Comparison of ENCODE assay signal across 10 cellular contexts in genomic region chr9:89495824-89496555, GRCh38. TPM values are rescaled to one million over a fixed set of nuclear protein-coding genes. Genes with fewer than 3 reads are reported as not detected.
DNase-seq lines count a peak whose midpoint lies in the region; ATAC-seq lines count a peak whose summit lies in the region.
"Had no signal": no experiment of that assay in that cellular context is flagged by ENCODE, and none has a peak within 500 bp of the region (broad histone marks: within the 10 kb centered on the region; RNA-seq: fewer than 3 reads in every experiment).

No MANE protein-coding gene starts in this region.

- DNase-seq in activated naive CD4-positive, alpha-beta T cell treated with anti-CD3 and anti-CD28 coated beads for 36 hours: no peak
- DNase-seq in activated naive CD4-positive, alpha-beta T cell (lab: John Stamatoyannopoulos, UW): no peak
- no peak for DNase-seq in activated CD4-positive, alpha-beta memory T cell treated with anti-CD3 and anti-CD28 coated beads, Interleukin-2, amount 10 ng/mL, durations not matched to agents 7 days and 5 days
- DNase-seq in memory B cell (ENCODE audit: low spot score in 2 of 2): no peak
- no peak for DNase-seq in AML-193 (lab: John Stamatoyannopoulos, UW)
- no peak for DNase-seq in CD1c-positive myeloid dendritic cell (ENCODE audit: extremely low spot score)
- DNase-seq: effector CD8-positive, alpha-beta T cell had no signal

- WGBS in thymus: 80% methylated on average over 12 of the region's 12 CpGs

- intact Hi-C loops in activated naive CD4-positive, alpha-beta T cell treated with anti-CD3 and anti-CD28 coated beads for 36 hours (cut with micrococcal nuclease): loop anchor here (1.0 to 10.0 kb wide), 4 partner anchors 40 to 181 kb away; partner anchors contain the start of genes CKS2 and SECISBP2

- peak overlapping the region; percentile 93 for H3K27ac Mint-ChIP-seq in activated naive CD4-positive, alpha-beta T cell treated with anti-CD3 and anti-CD28 coated beads for 36 hours
- peak overlapping the region; percentile 96 for H3K27ac Mint-ChIP-seq in activated CD4-positive, alpha-beta memory T cell treated with anti-CD3 and anti-CD28 coated beads, Interleukin-2, amount 10 ng/mL, durations not matched to agents 7 days and 5 days
- H3K27ac Mint-ChIP-seq in memory B cell: peak overlapping the region; percentile 85

- no peak for ATAC-seq in memory B cell (ENCODE audit: low read depth)
- ATAC-seq in HG03442 (IDR thresholded peaks at IDR 0.05; ENCODE audit: unreplicated experiment): no peak

- H3K4me1 ChIP-seq in thymus (ENCODE audit: control insufficient read depth, insufficient read depth, low read length): peaks cover 45% of the 10 kb centered on the region

- H3K27ac ChIP-seq in thymus (ENCODE audit: low read depth): peak overlapping the region; percentile 56

- peak overlapping the region; percentile 88 for H3K4me3 ChIP-seq in thymus (ENCODE audit: low read length)
- H3K4me3 ChIP-seq: lung had no signal

- CTCF ChIA-PET in activated naive CD4-positive, alpha-beta T cell treated with anti-CD3 and anti-CD28 coated beads for 36 hours (lab: Charles Lee): interaction anchor here (1.0 to 1.4 kb wide), 6 partner anchors 24 to 66 kb away, joined by 3 to 8 read pairs (median 4); no protein-coding TSS in a partner anchor
- CTCF ChIA-PET in activated CD4-positive, alpha-beta memory T cell treated with anti-CD3 and anti-CD28 coated beads, Interleukin-2, amount 10 ng/mL, durations not matched to agents 7 days and 5 days (lab: Charles Lee): interaction anchor here (1.2 to 3.0 kb wide), 3 partner anchors 40 to 66 kb away, joined by 3 to 30 read pairs (median 3); no protein-coding TSS in a partner anchor

- H3K36me3 Mint-ChIP-seq in activated naive CD4-positive, alpha-beta T cell treated with anti-CD3 and anti-CD28 coated beads for 36 hours (ENCODE audit: low read depth): peaks cover 14% of the 10 kb centered on the region
- H3K36me3 Mint-ChIP-seq in activated CD4-positive, alpha-beta memory T cell treated with anti-CD3 and anti-CD28 coated beads, Interleukin-2, amount 10 ng/mL, durations not matched to agents 7 days and 5 days (ENCODE audit: low read depth): peaks cover 55% of the 10 kb centered on the region
- H3K36me3 Mint-ChIP-seq in memory B cell: peaks cover 9% of the 10 kb centered on the region

- POLR2A ChIA-PET in activated CD4-positive, alpha-beta memory T cell treated with anti-CD3 and anti-CD28 coated beads, Interleukin-2, amount 10 ng/mL, durations not matched to agents 7 days and 5 days (lab: Charles Lee): interaction anchor here (1.0 to 3.0 kb wide), 17 partner anchors 10 to 176 kb away, joined by 3 to 23 read pairs (median 4); no protein-coding TSS in a partner anchor

- H3K27me3 ChIP-seq in thymus (ENCODE audit: control insufficient read depth, insufficient read depth): no peaks in the 10 kb centered on the region

- H3K4me3 Mint-ChIP-seq in activated naive CD4-positive, alpha-beta T cell treated with anti-CD3 and anti-CD28 coated beads for 36 hours: peak overlapping the region; percentile 89
- peak overlapping the region; percentile 95 for H3K4me3 Mint-ChIP-seq in activated CD4-positive, alpha-beta memory T cell treated with anti-CD3 and anti-CD28 coated beads, Interleukin-2, amount 10 ng/mL, durations not matched to agents 7 days and 5 days
- H3K4me3 Mint-ChIP-seq in memory B cell: peak overlapping the region; percentile 92

- no peaks in the 10 kb centered on the region for H3K27me3 Mint-ChIP-seq in activated naive CD4-positive, alpha-beta T cell treated with anti-CD3 and anti-CD28 coated beads for 36 hours (ENCODE audit: low read depth)
- H3K27me3 Mint-ChIP-seq in activated CD4-positive, alpha-beta memory T cell treated with anti-CD3 and anti-CD28 coated beads, Interleukin-2, amount 10 ng/mL, durations not matched to agents 7 days and 5 days: no peaks in the 10 kb centered on the region
- H3K27me3 Mint-ChIP-seq in memory B cell: no peaks in the 10 kb centered on the region

- no peaks in the 10 kb centered on the region for H3K36me3 ChIP-seq in thymus (ENCODE audit: control insufficient read depth, insufficient read depth)

- peaks cover 73% of the 10 kb centered on the region for H3K4me1 Mint-ChIP-seq in activated naive CD4-positive, alpha-beta T cell treated with anti-CD3 and anti-CD28 coated beads for 36 hours (ENCODE audit: low read depth)
- peaks cover 83% of the 10 kb centered on the region for H3K4me1 Mint-ChIP-seq in activated CD4-positive, alpha-beta memory T cell treated with anti-CD3 and anti-CD28 coated beads, Interleukin-2, amount 10 ng/mL, durations not matched to agents 7 days and 5 days
- H3K4me1 Mint-ChIP-seq in memory B cell: peaks cover 70% of the 10 kb centered on the region

- no peaks in the 10 kb centered on the region for H3K9me3 ChIP-seq in thymus (ENCODE audit: control insufficient read depth)

- no peaks in the 10 kb centered on the region for H3K9me3 Mint-ChIP-seq in activated naive CD4-positive, alpha-beta T cell treated with anti-CD3 and anti-CD28 coated beads for 36 hours
- H3K9me3 Mint-ChIP-seq in activated CD4-positive, alpha-beta memory T cell treated with anti-CD3 and anti-CD28 coated beads, Interleukin-2, amount 10 ng/mL, durations not matched to agents 7 days and 5 days: no peaks in the 10 kb centered on the region
- H3K9me3 Mint-ChIP-seq in memory B cell: no peaks in the 10 kb centered on the region

RNA-seq across cellular contexts. Expression of gene SEMA4D, which starts 1.9 kb away (rescaled TPM):
- 100 to 1,000 TPM; 156 to 160 TPM for total RNA-seq in activated naive CD4-positive, alpha-beta T cell treated with anti-CD3 and anti-CD28 coated beads for 36 hours
- total RNA-seq in activated CD4-positive, alpha-beta memory T cell treated with anti-CD3 and anti-CD28 coated beads, Interleukin-2, amount 10 ng/mL, durations not matched to agents 7 days and 5 days: 100 to 1,000 TPM; 339 to 350 TPM
- polyA plus RNA-seq in thymus: 62.1 TPM
